In the genomic region with DNA sequence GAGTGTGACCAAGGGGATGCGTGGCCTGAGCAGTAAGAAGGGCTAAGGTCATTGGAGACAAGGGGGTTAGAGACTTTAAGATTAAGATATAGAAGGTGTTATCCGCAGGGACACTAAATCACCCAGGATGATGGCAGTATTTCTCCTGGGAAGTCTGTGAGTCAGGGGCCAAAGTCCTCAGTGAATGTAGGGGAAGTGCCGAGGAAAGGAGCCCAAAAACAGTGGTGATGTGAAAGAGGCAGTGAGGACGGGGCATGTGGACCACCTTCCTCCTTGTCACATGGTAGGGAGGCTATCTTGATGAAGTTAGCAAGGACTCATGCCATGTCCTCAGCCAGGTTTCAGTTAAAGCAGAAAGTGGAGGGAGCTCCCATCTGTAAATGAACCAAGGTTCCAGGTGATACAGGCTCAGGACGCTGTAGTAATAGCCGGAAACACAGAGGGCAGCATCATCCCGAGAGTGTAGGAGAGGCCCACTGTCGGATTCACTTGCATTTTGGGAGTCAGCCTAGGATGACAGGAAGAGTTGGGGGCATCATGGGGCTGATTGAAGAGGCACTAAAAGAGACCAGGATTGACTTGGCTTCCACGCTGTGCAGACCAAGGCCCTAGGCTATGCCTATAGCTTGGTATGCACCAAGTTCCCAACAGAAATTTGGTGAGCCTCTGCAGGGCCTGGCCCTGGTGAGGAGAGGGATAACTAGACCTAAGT, we compare ENCODE assay signal across 1 cellular context.
TF ChIP-seq lines count a peak whose summit lies in the region.

No MANE protein-coding gene starts in this region.

TF ChIP-seq in HepG2, 621 proteins besides CTCF, POLR2A, EP300 and RAD21 (continued from another document and continues in another):
- TF ChIP-seq, protein P1, sequence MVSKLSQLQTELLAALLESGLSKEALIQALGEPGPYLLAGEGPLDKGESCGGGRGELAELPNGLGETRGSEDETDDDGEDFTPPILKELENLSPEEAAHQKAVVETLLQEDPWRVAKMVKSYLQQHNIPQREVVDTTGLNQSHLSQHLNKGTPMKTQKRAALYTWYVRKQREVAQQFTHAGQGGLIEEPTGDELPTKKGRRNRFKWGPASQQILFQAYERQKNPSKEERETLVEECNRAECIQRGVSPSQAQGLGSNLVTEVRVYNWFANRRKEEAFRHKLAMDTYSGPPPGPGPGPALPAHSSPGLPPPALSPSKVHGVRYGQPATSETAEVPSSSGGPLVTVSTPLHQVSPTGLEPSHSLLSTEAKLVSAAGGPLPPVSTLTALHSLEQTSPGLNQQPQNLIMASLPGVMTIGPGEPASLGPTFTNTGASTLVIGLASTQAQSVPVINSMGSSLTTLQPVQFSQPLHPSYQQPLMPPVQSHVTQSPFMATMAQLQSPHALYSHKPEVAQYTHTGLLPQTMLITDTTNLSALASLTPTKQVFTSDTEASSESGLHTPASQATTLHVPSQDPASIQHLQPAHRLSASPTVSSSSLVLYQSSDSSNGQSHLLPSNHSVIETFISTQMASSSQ (IDR thresholded peaks at IDR 0.05; ENCODE audit: low read depth), result no peak
- TF ChIP-seq, protein P1 (CRISPR knock-in tag; IDR thresholded peaks at IDR 0.05; ENCODE audit: borderline replicate concordance), result peak; percentile 40; the same call in 1 of the 2 replicates
- TF ChIP-seq SIN3A (IDR thresholded peaks at IDR 0.05; ENCODE audit: borderline replicate concordance, low read depth, low read length) (no peak), THAP8 (CRISPR knock-in tag; IDR thresholded peaks at IDR 0.05; ENCODE audit: borderline replicate concordance) (no peak), MZF1 (CRISPR knock-in tag; IDR thresholded peaks at IDR 0.05; ENCODE audit: borderline replicate concordance) (no peak), ZSCAN29 (CRISPR knock-in tag; conservative IDR thresholded peaks at IDR 0.05) (0 out of 2 replicates have a peak, but pooled peaks have one; percentile 42), ZFP1 (CRISPR knock-in tag; IDR thresholded peaks at IDR 0.05) (no peak), ZNF777 (CRISPR knock-in tag; IDR thresholded peaks at IDR 0.05) (no peak), NFYC (CRISPR knock-in tag; IDR thresholded peaks at IDR 0.05) (no peak), MAZ (IDR thresholded peaks at IDR 0.05; ENCODE audit: borderline replicate concordance, low read depth, low read length) (no peak), MAZ (CRISPR knock-in tag; IDR thresholded peaks at IDR 0.05; ENCODE audit: low read depth) (0 out of 2 replicates have a peak, but pooled peaks have one; percentile 38), ZNF605 (CRISPR knock-in tag; IDR thresholded peaks at IDR 0.05) (peak; percentile 39; the same call in 1 of the 2 replicates), TBX3 (IDR thresholded peaks at IDR 0.05; ENCODE audit: borderline replicate concordance) (no peak), ZFY (CRISPR knock-in tag; IDR thresholded peaks at IDR 0.05) (peak; percentile 46; the same call in 1 of the 2 replicates), JUND (CRISPR knock-in tag; IDR thresholded peaks at IDR 0.05) (0 out of 2 replicates have a peak, but pooled peaks have one; percentile 62), RELA (CRISPR knock-in tag; IDR thresholded peaks at IDR 0.05) (no peak), CEBPG (CRISPR knock-in tag; IDR thresholded peaks at IDR 0.05) (0 out of 2 replicates have a peak, but pooled peaks have one; percentile 11), PHF8 (CRISPR knock-in tag; IDR thresholded peaks at IDR 0.05) (peak; percentile 38; the same call in 1 of the 2 replicates), ZNF703 (CRISPR knock-in tag; IDR thresholded peaks at IDR 0.05; ENCODE audit: borderline replicate concordance) (no peak), GFI1 (CRISPR knock-in tag; IDR thresholded peaks at IDR 0.05; ENCODE audit: borderline replicate concordance) (no peak), ZNF335 (CRISPR knock-in tag; IDR thresholded peaks at IDR 0.05) (no peak), ZNF503 (CRISPR knock-in tag; IDR thresholded peaks at IDR 0.05) (peak; percentile 19; the same call in 1 of the 2 replicates), ZNF143 (CRISPR knock-in tag; IDR thresholded peaks at IDR 0.05) (0 out of 2 replicates have a peak, but pooled peaks have one; percentile 11), ZNF441 (CRISPR knock-in tag; IDR thresholded peaks at IDR 0.05; ENCODE audit: borderline replicate concordance) (peak; percentile 30; the same call in 1 of the 2 replicates), KDM5B (CRISPR knock-in tag; IDR thresholded peaks at IDR 0.05; ENCODE audit: borderline replicate concordance) (no peak), ARID4A (CRISPR knock-in tag; IDR thresholded peaks at IDR 0.05; ENCODE audit: borderline replicate concordance) (peak; percentile 41; the same call in 1 of the 2 replicates), BORCS8-MEF2B (CRISPR knock-in tag; IDR thresholded peaks at IDR 0.05) (0 out of 2 replicates have a peak, but pooled peaks have one; percentile 21), ZUFSP (CRISPR knock-in tag; IDR thresholded peaks at IDR 0.05; ENCODE audit: borderline replicate concordance) (no peak), ZBTB33 (CRISPR knock-in tag; IDR thresholded peaks at IDR 0.05) (no peak), TCF7 (IDR thresholded peaks at IDR 0.05; ENCODE audit: low read depth) (no peak), NR1H2 (CRISPR knock-in tag; IDR thresholded peaks at IDR 0.05; ENCODE audit: borderline replicate concordance, low read depth) (no peak), FOXO1 (CRISPR knock-in tag; IDR thresholded peaks at IDR 0.05) (no peak), ZNF788 (CRISPR knock-in tag; IDR thresholded peaks at IDR 0.05; ENCODE audit: borderline replicate concordance) (0 out of 2 replicates have a peak, but pooled peaks have one; percentile 27), CEBPB (IDR thresholded peaks at IDR 0.05; ENCODE audit: borderline replicate concordance, low read depth, low read length) (no peak)
- TF ChIP-seq, protein P2, sequence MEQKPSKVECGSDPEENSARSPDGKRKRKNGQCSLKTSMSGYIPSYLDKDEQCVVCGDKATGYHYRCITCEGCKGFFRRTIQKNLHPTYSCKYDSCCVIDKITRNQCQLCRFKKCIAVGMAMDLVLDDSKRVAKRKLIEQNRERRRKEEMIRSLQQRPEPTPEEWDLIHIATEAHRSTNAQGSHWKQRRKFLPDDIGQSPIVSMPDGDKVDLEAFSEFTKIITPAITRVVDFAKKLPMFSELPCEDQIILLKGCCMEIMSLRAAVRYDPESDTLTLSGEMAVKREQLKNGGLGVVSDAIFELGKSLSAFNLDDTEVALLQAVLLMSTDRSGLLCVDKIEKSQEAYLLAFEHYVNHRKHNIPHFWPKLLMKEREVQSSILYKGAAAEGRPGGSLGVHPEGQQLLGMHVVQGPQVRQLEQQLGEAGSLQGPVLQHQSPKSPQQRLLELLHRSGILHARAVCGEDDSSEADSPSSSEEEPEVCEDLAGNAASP (CRISPR knock-in tag; IDR thresholded peaks at IDR 0.05; ENCODE audit: borderline replicate concordance), result no peak
